ENCODE assay signal across 8 cellular contexts in genomic region chr7:78039791-78040776, GRCh38.
DNase-seq lines count a peak whose midpoint lies in the region; ATAC-seq and TF ChIP-seq lines count a peak whose summit lies in the region.

No MANE protein-coding gene starts in this region.

- peak; percentile 93 for ATAC-seq in GM18502 (IDR thresholded peaks at IDR 0.05; ENCODE audit: poor library complexity, unreplicated experiment)
- peak; percentile 69 for ATAC-seq in stimulated activated naive CD8-positive, alpha-beta T cell treated with anti-CD3 and anti-CD28 coated beads, Interleukin-15, amount 100 ng/mL, for 72 hours

- H3K27me3 Mint-ChIP-seq in HFFc6 (ENCODE audit: insufficient read depth) = peaks cover 2% of the 10 kb centered on the region
- H3K27me3 Mint-ChIP-seq in stimulated activated naive CD8-positive, alpha-beta T cell treated with anti-CD3 and anti-CD28 coated beads, Interleukin-15, amount 100 ng/mL, for 72 hours = peaks cover 29% of the 10 kb centered on the region

- no peaks in the 10 kb centered on the region for H3K9me3 Mint-ChIP-seq in HFFc6
- H3K9me3 Mint-ChIP-seq in stimulated activated naive CD8-positive, alpha-beta T cell treated with anti-CD3 and anti-CD28 coated beads, Interleukin-15, amount 100 ng/mL, for 72 hours = no peaks in the 10 kb centered on the region

- no peaks in the 10 kb centered on the region for H3K4me1 Mint-ChIP-seq in HFFc6 (ENCODE audit: low read depth)
- peaks cover 7% of the 10 kb centered on the region for H3K4me1 Mint-ChIP-seq in stimulated activated naive CD8-positive, alpha-beta T cell treated with anti-CD3 and anti-CD28 coated beads, Interleukin-15, amount 100 ng/mL, for 72 hours

- DNase-seq in HFFc6 (no peak), NCI-H82 (lab: John Stamatoyannopoulos, UW) (peak; percentile 79), iPS-NIHi11 (ENCODE audit: low spot score) (peak; percentile 70), NCI-H2171 treated with DMSO at 0.1 percent for 48 hours (lab: John Stamatoyannopoulos, UW) (no peak), NCI-H510A treated with DMSO at 0.1 percent for 48 hours (lab: John Stamatoyannopoulos, UW) (no peak)
- peak; percentile 63 for DNase-seq in activated naive CD4-positive, alpha-beta T cell treated with Interleukin-2 at 50 U/mL for 16 hours
- DNase-seq in stimulated activated naive CD8-positive, alpha-beta T cell treated with anti-CD3 and anti-CD28 coated beads, Interleukin-15, amount 100 ng/mL, for 72 hours = peak; percentile 46 to 48

- no peak overlapping the region for H3K4me3 Mint-ChIP-seq in HFFc6
- H3K4me3 Mint-ChIP-seq in stimulated activated naive CD8-positive, alpha-beta T cell treated with anti-CD3 and anti-CD28 coated beads, Interleukin-15, amount 100 ng/mL, for 72 hours = no peak overlapping the region

- H3K27ac Mint-ChIP-seq in HFFc6 = no peak overlapping the region
- peak overlapping the region in 1 of 2 donors; percentile 23 for H3K27ac Mint-ChIP-seq in stimulated activated naive CD8-positive, alpha-beta T cell treated with anti-CD3 and anti-CD28 coated beads, Interleukin-15, amount 100 ng/mL, for 72 hours

- peak; percentile 75 for TF ChIP-seq CTCF in HFFc6 (IDR thresholded peaks at IDR 0.05)

- no peaks in the 10 kb centered on the region for H3K36me3 Mint-ChIP-seq in HFFc6 (ENCODE audit: low read depth)

Comparison
In these comparisons a context has a peak if more than half of its experiments do, and no peak if none do; other contexts are left out.
1. DNase-seq: peak in NCI-H82 (single experiment), activated naive CD4-positive, alpha-beta T cell treated with Interleukin-2 at 50 U/mL for 16 hours (single experiment), iPS-NIHi11 (single experiment) and stimulated activated naive CD8-positive, alpha-beta T cell treated with anti-CD3 and anti-CD28 coated beads, Interleukin-15, amount 100 ng/mL, for 72 hours (2 of 2); none in HFFc6 (single experiment), NCI-H2171 treated with DMSO at 0.1 percent for 48 hours (single experiment) and NCI-H510A treated with DMSO at 0.1 percent for 48 hours (single experiment).